ENCODE assay signal across 20 cellular contexts in genomic region chr5:37060030-37060429, GRCh38.
DNase-seq lines count a peak whose midpoint lies in the region; ATAC-seq and TF ChIP-seq lines count a peak whose summit lies in the region.
"Had no signal": no experiment of that assay in that cellular context is flagged by ENCODE, and none has a peak within 500 bp of the region (broad histone marks: within the 10 kb centered on the region; RNA-seq: fewer than 3 reads in every experiment).

No MANE protein-coding gene starts in this region.

- peaks cover 8 to 70% (median 10%) of the 10 kb centered on the region in 3 experiments for H3K36me3 ChIP-seq in naive thymus-derived CD4-positive, alpha-beta T cell (ENCODE audit: control insufficient read depth in 2 of 3, insufficient read depth in 3 of 3, low read length in 3 of 3)
- H3K36me3 ChIP-seq in CD4-positive, alpha-beta memory T cell (ENCODE audit: insufficient read depth, low read length) = peaks cover 58% of the 10 kb centered on the region

- ATAC-seq in activated naive CD4-positive, alpha-beta T cell treated with anti-CD3 and anti-CD28 coated beads, Interleukin-2, amount 50 U/mL, for 72 hours = no peak
- ATAC-seq in CD4-positive, alpha-beta T cell (ENCODE audit: poor library complexity) = no peak
- no peak for ATAC-seq in naive thymus-derived CD4-positive, alpha-beta T cell
- ATAC-seq in stimulated activated naive B cell treated with anti-CD40 and anti-IgM and Interleukin-4, amounts not matched to agents 10 μg/mL and 1 μg/mL and 100 μg/mL, for 72 hours (replicated peaks) = no peak
- ATAC-seq: GM23338, HCT116 had no signal

- peaks cover 18% of the 10 kb centered on the region for H3K36me3 Mint-ChIP-seq in activated naive CD4-positive, alpha-beta T cell treated with anti-CD3 and anti-CD28 coated beads for 36 hours (ENCODE audit: low read depth)
- H3K36me3 Mint-ChIP-seq in activated naive CD4-positive, alpha-beta T cell treated with anti-CD3 and anti-CD28 coated beads, Interleukin-2, amount 50 U/mL, for 72 hours = no peaks in the 10 kb centered on the region
- peaks cover 79% of the 10 kb centered on the region for H3K36me3 Mint-ChIP-seq in CD4-positive, alpha-beta T cell (ENCODE audit: low read depth)
- H3K36me3 Mint-ChIP-seq in naive thymus-derived CD4-positive, alpha-beta T cell = peaks cover 3 to 53% (median 29%) of the 10 kb centered on the region in 5 donors
- H3K36me3 Mint-ChIP-seq in stimulated activated naive B cell treated with anti-CD40 and anti-IgM and Interleukin-4, amounts not matched to agents 10 μg/mL and 1 μg/mL and 100 μg/mL, for 72 hours = peaks cover 23 to 33% of the 10 kb centered on the region in 2 donors
- H3K36me3 Mint-ChIP-seq in CD4-positive, alpha-beta memory T cell = peaks cover 41 to 75% of the 10 kb centered on the region in 2 donors

- peak overlapping the region; percentile 6 for H3K27ac Mint-ChIP-seq in activated naive CD4-positive, alpha-beta T cell treated with anti-CD3 and anti-CD28 coated beads for 36 hours
- H3K27ac Mint-ChIP-seq in activated naive CD4-positive, alpha-beta T cell treated with anti-CD3 and anti-CD28 coated beads, Interleukin-2, amount 50 U/mL, for 72 hours = no peak overlapping the region
- peak overlapping the region; percentile 21 for H3K27ac Mint-ChIP-seq in CD4-positive, alpha-beta T cell
- peak overlapping the region in 5 of 9 donors; percentile 14 to 56 (median 34) for H3K27ac Mint-ChIP-seq in naive thymus-derived CD4-positive, alpha-beta T cell
- H3K27ac Mint-ChIP-seq in stimulated activated naive B cell treated with anti-CD40 and anti-IgM and Interleukin-4, amounts not matched to agents 10 μg/mL and 1 μg/mL and 100 μg/mL, for 72 hours = peak overlapping the region; percentile 28
- H3K27ac Mint-ChIP-seq in CD4-positive, alpha-beta memory T cell = peak overlapping the region in 1 of 7 donors; percentile 46
- H3K27ac Mint-ChIP-seq: B cell, GM23338, H9 had no signal

- POLR2A ChIA-PET in CD4-positive, alpha-beta T cell (lab: Charles Lee) = interaction anchor here (0.7 kb wide), 1 partner anchor 11 kb away, joined by 3 read pairs; no protein-coding TSS in a partner anchor
- POLR2A ChIA-PET in naive thymus-derived CD4-positive, alpha-beta T cell (lab: Charles Lee) = no interaction called here
- POLR2A ChIA-PET in CD4-positive, alpha-beta memory T cell (lab: Charles Lee; ENCODE audit: partially characterized antibody) = no interaction called here

- H3K9me3 Mint-ChIP-seq in activated naive CD4-positive, alpha-beta T cell treated with anti-CD3 and anti-CD28 coated beads for 36 hours = no peaks in the 10 kb centered on the region
- no peaks in the 10 kb centered on the region for H3K9me3 Mint-ChIP-seq in activated naive CD4-positive, alpha-beta T cell treated with anti-CD3 and anti-CD28 coated beads, Interleukin-2, amount 50 U/mL, for 72 hours
- H3K9me3 Mint-ChIP-seq in CD4-positive, alpha-beta T cell = no peaks in the 10 kb centered on the region
- no peaks in the 10 kb centered on the region for H3K9me3 Mint-ChIP-seq in naive thymus-derived CD4-positive, alpha-beta T cell
- H3K9me3 Mint-ChIP-seq in stimulated activated naive B cell treated with anti-CD40 and anti-IgM and Interleukin-4, amounts not matched to agents 10 μg/mL and 1 μg/mL and 100 μg/mL, for 72 hours = no peaks in the 10 kb centered on the region
- H3K9me3 Mint-ChIP-seq in CD4-positive, alpha-beta memory T cell = no peaks in the 10 kb centered on the region
- H3K9me3 Mint-ChIP-seq: CD4-positive, CD25-positive, alpha-beta regulatory T cell; GM23338; H9 had no signal

- no peak for TF ChIP-seq CTCF in CD4-positive, alpha-beta T cell (IDR thresholded peaks at IDR 0.05)

- CTCF ChIA-PET in activated naive CD4-positive, alpha-beta T cell treated with anti-CD3 and anti-CD28 coated beads for 36 hours (lab: Charles Lee) = no interaction called here
- CTCF ChIA-PET in CD4-positive, alpha-beta T cell (lab: Charles Lee) = no interaction called here
- CTCF ChIA-PET in naive thymus-derived CD4-positive, alpha-beta T cell (lab: Charles Lee) = no interaction called here
- CTCF ChIA-PET in CD4-positive, alpha-beta memory T cell (lab: Charles Lee; ENCODE audit: partially characterized antibody) = no interaction called here

- H3K4me1 Mint-ChIP-seq in activated naive CD4-positive, alpha-beta T cell treated with anti-CD3 and anti-CD28 coated beads for 36 hours (ENCODE audit: low read depth) = no peaks in the 10 kb centered on the region
- no peaks in the 10 kb centered on the region for H3K4me1 Mint-ChIP-seq in CD4-positive, alpha-beta T cell (ENCODE audit: low read depth)
- H3K4me1 Mint-ChIP-seq in naive thymus-derived CD4-positive, alpha-beta T cell = peaks cover 0 to 14% (median 0%) of the 10 kb centered on the region in 7 donors
- no peaks in the 10 kb centered on the region for H3K4me1 Mint-ChIP-seq in stimulated activated naive B cell treated with anti-CD40 and anti-IgM and Interleukin-4, amounts not matched to agents 10 μg/mL and 1 μg/mL and 100 μg/mL, for 72 hours
- no peaks in the 10 kb centered on the region for H3K4me1 Mint-ChIP-seq in CD4-positive, alpha-beta memory T cell
- H3K4me1 Mint-ChIP-seq: B cell, GM23338, H9 had no signal

- H3K4me3 Mint-ChIP-seq in activated naive CD4-positive, alpha-beta T cell treated with anti-CD3 and anti-CD28 coated beads for 36 hours = no peak overlapping the region
- no peak overlapping the region for H3K4me3 Mint-ChIP-seq in CD4-positive, alpha-beta T cell
- H3K4me3 Mint-ChIP-seq in naive thymus-derived CD4-positive, alpha-beta T cell = no peak overlapping the region
- H3K4me3 Mint-ChIP-seq in stimulated activated naive B cell treated with anti-CD40 and anti-IgM and Interleukin-4, amounts not matched to agents 10 μg/mL and 1 μg/mL and 100 μg/mL, for 72 hours = no peak overlapping the region
- no peak overlapping the region for H3K4me3 Mint-ChIP-seq in CD4-positive, alpha-beta memory T cell
- H3K4me3 Mint-ChIP-seq: B cell; CD4-positive, CD25-positive, alpha-beta regulatory T cell; GM23338; H9 had no signal

- intact Hi-C loops in activated naive CD4-positive, alpha-beta T cell treated with anti-CD3 and anti-CD28 coated beads for 36 hours (cut with micrococcal nuclease) = no loop called here
- intact Hi-C loops in CD4-positive, alpha-beta T cell (cut with DNase I, micrococcal nuclease) = no loop called here
- intact Hi-C loops in naive thymus-derived CD4-positive, alpha-beta T cell (cut with micrococcal nuclease) = no loop called here
- intact Hi-C loops in CD4-positive, alpha-beta memory T cell (cut with micrococcal nuclease) = no loop called here

- H3K27me3 Mint-ChIP-seq in activated naive CD4-positive, alpha-beta T cell treated with anti-CD3 and anti-CD28 coated beads for 36 hours (ENCODE audit: low read depth) = no peaks in the 10 kb centered on the region
- H3K27me3 Mint-ChIP-seq in CD4-positive, alpha-beta T cell = no peaks in the 10 kb centered on the region
- H3K27me3 Mint-ChIP-seq in naive thymus-derived CD4-positive, alpha-beta T cell = no peaks in the 10 kb centered on the region
- H3K27me3 Mint-ChIP-seq in stimulated activated naive B cell treated with anti-CD40 and anti-IgM and Interleukin-4, amounts not matched to agents 10 μg/mL and 1 μg/mL and 100 μg/mL, for 72 hours = no peaks in the 10 kb centered on the region
- no peaks in the 10 kb centered on the region for H3K27me3 Mint-ChIP-seq in CD4-positive, alpha-beta memory T cell
- H3K27me3 Mint-ChIP-seq: B cell; CD4-positive, CD25-positive, alpha-beta regulatory T cell had no signal

- no peaks in the 10 kb centered on the region for H3K4me1 ChIP-seq in naive thymus-derived CD4-positive, alpha-beta T cell (ENCODE audit: control insufficient read depth in 2 of 2, insufficient read depth in 2 of 2, low read length in 2 of 2)
- H3K4me1 ChIP-seq in CD4-positive, alpha-beta memory T cell (ENCODE audit: insufficient read depth, low read length) = no peaks in the 10 kb centered on the region
- H3K4me1 ChIP-seq: BLaER1, Caco-2 had no signal

- no peaks in the 10 kb centered on the region for H3K9me3 ChIP-seq in CD4-positive, alpha-beta T cell (ENCODE audit: control insufficient read depth, low read length)
- H3K9me3 ChIP-seq in naive thymus-derived CD4-positive, alpha-beta T cell (ENCODE audit: control insufficient read depth in 2 of 3, low read length in 3 of 3) = no peaks in the 10 kb centered on the region
- no peaks in the 10 kb centered on the region for H3K9me3 ChIP-seq in CD4-positive, alpha-beta memory T cell (ENCODE audit: control insufficient read depth in 1 of 2, low read length in 2 of 2)
- H3K9me3 ChIP-seq: BLaER1, Caco-2 had no signal

- H3K27me3 ChIP-seq in CD4-positive, alpha-beta T cell (ENCODE audit: control insufficient read depth, insufficient read depth, low read length) = no peaks in the 10 kb centered on the region
- H3K27me3 ChIP-seq in naive thymus-derived CD4-positive, alpha-beta T cell (ENCODE audit: control insufficient read depth in 2 of 2, insufficient read depth in 2 of 2, low read length in 2 of 2) = no peaks in the 10 kb centered on the region
- H3K27me3 ChIP-seq in CD4-positive, alpha-beta memory T cell (ENCODE audit: insufficient read depth, low read length) = no peaks in the 10 kb centered on the region
- H3K27me3 ChIP-seq: BLaER1 had no signal

- no peak overlapping the region for H3K4me3 ChIP-seq in naive thymus-derived CD4-positive, alpha-beta T cell (ENCODE audit: low read length)
- no peak overlapping the region for H3K4me3 ChIP-seq in CD4-positive, alpha-beta memory T cell (ENCODE audit: low read length in 2 of 2)
- H3K4me3 ChIP-seq: BLaER1, GM23338 had no signal

- DNase-seq in activated naive CD4-positive, alpha-beta T cell treated with anti-CD3 and anti-CD28 coated beads for 36 hours = no peak
- DNase-seq in activated naive CD4-positive, alpha-beta T cell treated with anti-CD3 and anti-CD28 coated beads, Interleukin-2, amount 50 U/mL, for 72 hours (ENCODE audit: low spot score in 2 of 2) = no peak
- no peak for DNase-seq in CD4-positive, alpha-beta T cell
- no peak for DNase-seq in naive thymus-derived CD4-positive, alpha-beta T cell
- DNase-seq in stimulated activated naive B cell treated with anti-CD40 and anti-IgM and Interleukin-4, amounts not matched to agents 10 μg/mL and 1 μg/mL and 100 μg/mL, for 72 hours = no peak
- DNase-seq in NCI-H1105 treated with DMSO at 0.1 percent for 48 hours (lab: John Stamatoyannopoulos, UW) (no peak), islet precursor cell (no peak)
- DNase-seq in CD4-positive, alpha-beta memory T cell = no peak
- DNase-seq: Caco-2; CD4-positive, CD25-positive, alpha-beta regulatory T cell; DMS153; DND-41; GDM1; H9 had no signal

- no peak overlapping the region for H3K27ac ChIP-seq in CD4-positive, alpha-beta T cell (ENCODE audit: low read depth, low read length)
- H3K27ac ChIP-seq in naive thymus-derived CD4-positive, alpha-beta T cell (ENCODE audit: low read depth, low read length) = no peak overlapping the region
- H3K27ac ChIP-seq in CD4-positive, alpha-beta memory T cell (ENCODE audit: low read depth, low read length) = no peak overlapping the region
- H3K27ac ChIP-seq: 22Rv1, BLaER1, C4-2B had no signal

Comparison
In these comparisons a context has a peak if more than half of its experiments do, and no peak if none do; other contexts are left out.
1. H3K27ac Mint-ChIP-seq: peak in activated naive CD4-positive, alpha-beta T cell treated with anti-CD3 and anti-CD28 coated beads for 36 hours (single experiment), CD4-positive, alpha-beta T cell (single experiment), naive thymus-derived CD4-positive, alpha-beta T cell (5 of 9) and stimulated activated naive B cell treated with anti-CD40 and anti-IgM and Interleukin-4, amounts not matched to agents 10 μg/mL and 1 μg/mL and 100 μg/mL, for 72 hours (single experiment); none in activated naive CD4-positive, alpha-beta T cell treated with anti-CD3 and anti-CD28 coated beads, Interleukin-2, amount 50 U/mL, for 72 hours (0 of 2).